8 cellular contexts compared by ENCODE assay signal in genomic region chr5:17282283-17283120, GRCh38.
A peak's percentile ranks its signal among the peaks of the same experiment; 100 is the strongest.
DNase-seq lines count a peak whose midpoint lies in the region; ATAC-seq, FAIRE-seq and TF ChIP-seq lines count a peak whose summit lies in the region.

No MANE protein-coding gene starts in this region.

- no peaks in the 10 kb centered on the region for H4K20me1 ChIP-seq in DOHH2 (ENCODE audit: control insufficient read depth, insufficient read depth, low read depth, low read length)

- TF ChIP-seq CTCF in DOHH2 (IDR thresholded peaks at IDR 0.05; ENCODE audit: low read depth, low read length, poor library complexity, severe bottlenecking): no peak
- no peak for TF ChIP-seq CTCF in colonic mucosa (IDR thresholded peaks at IDR 0.05)

- H3K4me1 ChIP-seq in DOHH2 (ENCODE audit: control insufficient read depth, low read length) (peaks cover 78% of the 10 kb centered on the region), colonic mucosa (no peaks in the 10 kb centered on the region)

- peak overlapping the region; percentile 81 for H3K4me2 ChIP-seq in DOHH2 (ENCODE audit: low read length)

- H3K9me3 ChIP-seq in DOHH2 (ENCODE audit: control insufficient read depth, insufficient read depth, low read length) (no peaks in the 10 kb centered on the region), colonic mucosa (no peaks in the 10 kb centered on the region)

- intact Hi-C loops in colonic mucosa (cut with DNase I): no loop called here

- peak in 31 of 61 donors; percentile 3 to 83 (median 24) for DNase-seq in caudate nucleus (lab: John Stamatoyannopoulos, UW)
- no peak for DNase-seq in NCI-H2081 (lab: John Stamatoyannopoulos, UW)
- DNase-seq in colonic mucosa: no peak
- DNase-seq in H54 (ENCODE audit: insufficient read length, low spot score): no peak
- DNase-seq in NCI-H2081 treated with DMSO at 0.1 percent for 48 hours (lab: John Stamatoyannopoulos, UW): no peak

- TF ChIP-seq POLR2A in H54 (IDR thresholded peaks at IDR 0.05; ENCODE audit: low read depth, low read length): no peak

- H3K36me3 ChIP-seq in DOHH2 (ENCODE audit: control insufficient read depth, low read length) (no peaks in the 10 kb centered on the region), colonic mucosa (no peaks in the 10 kb centered on the region)

- H3F3A ChIP-seq in DOHH2 (ENCODE audit: control insufficient read depth, insufficient read depth): peaks cover 18% of the 10 kb centered on the region

- H3K79me2 ChIP-seq in DOHH2 (ENCODE audit: control insufficient read depth, low read length): no peaks in the 10 kb centered on the region

- peaks cover 9% of the 10 kb centered on the region for H3K27me3 ChIP-seq in DOHH2 (ENCODE audit: control insufficient read depth, low read length)
- H3K27me3 ChIP-seq in colonic mucosa: no peaks in the 10 kb centered on the region

- peak; percentile 96 for ATAC-seq in GM19463 (IDR thresholded peaks at IDR 0.05; ENCODE audit: unreplicated experiment)
- peak; percentile 98 for ATAC-seq in HG03432 (IDR thresholded peaks at IDR 0.05; ENCODE audit: unreplicated experiment)

- no peak overlapping the region for H3K9ac ChIP-seq in colonic mucosa (ENCODE audit: low read depth in 2 of 2, low read length in 2 of 2)

- FAIRE-seq in H54 (lab: Jason Lieb, UNC): no peak

- H3K9me2 ChIP-seq in DOHH2 (replicated peaks; ENCODE audit: control insufficient read depth, low read length): no peaks in the 10 kb centered on the region

- H3K4me3 ChIP-seq in DOHH2 (ENCODE audit: low read length) (peak overlapping the region; percentile 51), colonic mucosa (no peak overlapping the region)

- H3K27ac ChIP-seq in DOHH2 (ENCODE audit: low read depth, low read length): peak overlapping the region; percentile 88
- no peak overlapping the region for H3K27ac ChIP-seq in caudate nucleus (ENCODE audit: low read depth, low read length)
- no peak overlapping the region for H3K27ac ChIP-seq in colonic mucosa

Comparison
In these comparisons a context has a peak if more than half of its experiments do, and no peak if none do; other contexts are left out.
1. DNase-seq: peak in caudate nucleus (31 of 61); none in NCI-H2081 (0 of 2), colonic mucosa (single experiment), H54 (single experiment) and NCI-H2081 treated with DMSO at 0.1 percent for 48 hours (single experiment).